8 cellular contexts compared by ENCODE assay signal in the genomic region with DNA sequence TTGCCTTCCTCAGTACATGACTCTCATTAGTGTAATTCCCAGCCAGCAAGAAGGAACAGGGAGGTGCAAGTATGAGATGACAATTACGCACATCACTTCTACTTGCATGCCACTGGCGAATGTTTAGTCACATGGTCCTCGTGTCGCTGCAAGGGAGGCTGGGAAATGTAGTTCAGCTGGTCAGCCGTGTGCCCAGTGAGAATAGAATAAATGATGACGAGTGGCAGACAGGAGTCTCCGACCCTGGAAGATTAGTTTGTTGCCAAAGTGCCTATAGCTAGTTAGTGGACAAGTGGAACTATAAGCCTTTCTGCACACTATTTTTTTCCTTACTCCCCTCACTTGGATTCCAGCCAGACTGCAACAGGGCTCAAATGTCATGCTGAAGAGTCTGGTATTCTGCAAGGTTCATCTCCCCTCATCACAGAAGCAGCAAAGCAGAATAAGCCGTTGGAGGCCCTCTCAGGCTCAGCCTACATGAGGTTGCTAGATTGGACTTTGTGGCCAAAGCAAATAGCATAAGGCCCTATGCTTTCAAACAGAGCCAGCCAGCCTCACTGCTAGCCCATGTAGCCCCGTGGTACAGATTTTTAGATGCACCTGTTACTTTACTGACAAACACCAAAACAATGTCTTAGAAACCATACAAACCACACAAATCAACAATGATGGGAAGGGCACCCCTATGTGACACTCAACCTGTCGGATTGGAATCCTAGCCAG. TPM values are rescaled to one million over a fixed set of nuclear protein-coding genes. Genes with fewer than 3 reads are reported as not detected.
A peak's percentile ranks its signal among the peaks of the same experiment; 100 is the strongest.
DNase-seq lines count a peak whose midpoint lies in the region; ATAC-seq and TF ChIP-seq lines count a peak whose summit lies in the region.

No MANE protein-coding gene starts in this region.

- CTCF ChIA-PET in MCF 10A (lab: Yijun Ruan, JAX) (interaction anchor here (0.7 to 1.1 kb wide), 3 partner anchors 9 to 159 kb away, joined by 3 to 4 read pairs (median 3); no protein-coding TSS in a partner anchor), mammary epithelial cell (lab: Charles Lee; ENCODE audit: low non-redundant PET) (no interaction called here), GM10248 (lab: Yijun Ruan, JAX) (interaction anchor here (1.0 to 1.4 kb wide), 2 partner anchors 9 to 48 kb away, joined by 3 to 6 read pairs; no protein-coding TSS in a partner anchor)

- no peaks in the 10 kb centered on the region for H3K9me3 ChIP-seq in mammary epithelial cell (replicated peaks; ENCODE audit: insufficient read depth, low read length)

- H3K27ac Mint-ChIP-seq in MCF 10A (ENCODE audit: low read depth, unreplicated experiment) (no peak overlapping the region), type B pancreatic cell (peak overlapping the region; percentile 39)

- POLR2A ChIA-PET in MCF 10A (lab: Yijun Ruan, JAX): interaction anchor here (0.7 to 2.0 kb wide), 4 partner anchors 11 to 28 kb away, joined by 3 to 6 read pairs (median 4); no protein-coding TSS in a partner anchor
- POLR2A ChIA-PET in GM10248 (lab: Yijun Ruan, JAX): no interaction called here

- H3K27ac ChIP-seq in mammary epithelial cell (ENCODE audit: insufficient read depth, low read depth, low read length) (no peak overlapping the region), dorsolateral prefrontal cortex (peak overlapping the region in 8 of 59 donors; percentile 1 to 55 (median 21))

- H3K9me3 Mint-ChIP-seq in MCF 10A (ENCODE audit: unreplicated experiment) (no peaks in the 10 kb centered on the region), type B pancreatic cell (no peaks in the 10 kb centered on the region)

- dilution Hi-C loops in mammary epithelial cell (cut with HindIII; ENCODE audit: low sequenced_read_pairs): no loop called here

- in situ Hi-C loops in mammary epithelial cell (cut with MboI; ENCODE audit: low sequenced_read_pairs in 2 of 2): no loop called here

- H3K36me3 Mint-ChIP-seq in MCF 10A (ENCODE audit: insufficient read depth, unreplicated experiment) (no peaks in the 10 kb centered on the region), type B pancreatic cell (no peaks in the 10 kb centered on the region)

- H3K4me3 ChIP-seq in mammary epithelial cell (replicated peaks in 1 of 3; ENCODE audit: insufficient read depth in 1 of 3, low read depth in 2 of 3, low read length in 3 of 3) (no peak overlapping the region), dorsolateral prefrontal cortex (peak overlapping the region in 1 of 59 donors; percentile 12)

- BruUV-seq in MCF 10A (replicated peaks; lab: Mats Ljungman, UMichigan): no TSS peak
- BruUV-seq in mammary epithelial cell (replicated peaks; lab: Mats Ljungman, UMichigan): no TSS peak

- intact Hi-C loops in MCF 10A (cut with micrococcal nuclease): no loop called here
- intact Hi-C loops in mammary epithelial cell (cut with micrococcal nuclease): no loop called here
- intact Hi-C loops in dorsolateral prefrontal cortex (cut with DNase I): no loop called here

- H3K79me2 ChIP-seq in mammary epithelial cell (ENCODE audit: insufficient read depth, low read length): no peaks in the 10 kb centered on the region

- H3K9ac ChIP-seq in mammary epithelial cell (ENCODE audit: insufficient read depth, low read length): no peak overlapping the region

- DNase-seq in MCF 10A (ENCODE audit: unreplicated experiment) (peak; percentile 80), mammary epithelial cell (no peak), NCI-H446 (lab: John Stamatoyannopoulos, UW) (peak; percentile 36 to 54), dorsolateral prefrontal cortex (peak in 6 of 10 donors; percentile 26 to 71 (median 63)), type B pancreatic cell (ENCODE audit: extremely low spot score, unreplicated experiment) (no peak), mesenteric fat pad (ENCODE audit: low spot score) (no peak), GM10248 (ENCODE audit: extremely low spot score) (no peak)

- no peak for TF ChIP-seq CTCF in MCF 10A (IDR thresholded peaks at IDR 0.05; ENCODE audit: unreplicated experiment)
- no peak for TF ChIP-seq CTCF in mammary epithelial cell (conservative IDR thresholded peaks at IDR 0.05 in 1 of 2, IDR thresholded peaks at IDR 0.05 in 1 of 2; ENCODE audit: extremely low read depth in 1 of 2, insufficient read depth in 1 of 2, low read depth in 1 of 2, low read length in 2 of 2)
- TF ChIP-seq CTCF in dorsolateral prefrontal cortex (IDR thresholded peaks at IDR 0.05 in 54 of 56, conservative IDR thresholded peaks at IDR 0.05 in 2 of 56; ENCODE audit: low read depth in 1 of 56, partially characterized antibody in 56 of 56): peak in 2 of 56 donors; percentile 7 to 12
- TF ChIP-seq CTCF in type B pancreatic cell (conservative IDR thresholded peaks at IDR 0.05): no peak
- TF ChIP-seq CTCF in GM10248 (IDR thresholded peaks at IDR 0.05; ENCODE audit: control extremely low read depth, extremely low read depth, low read depth, missing control alignments): no peak

- H3K36me3 ChIP-seq in mammary epithelial cell (ENCODE audit: insufficient read depth, low read length): no peaks in the 10 kb centered on the region

- no peaks in the 10 kb centered on the region for H4K20me1 ChIP-seq in mammary epithelial cell (ENCODE audit: insufficient read depth, low read length)

- no peak overlapping the region for H3K4me3 Mint-ChIP-seq in MCF 10A (ENCODE audit: unreplicated experiment)
- H3K4me3 Mint-ChIP-seq in type B pancreatic cell: no peak overlapping the region

- no peak for ATAC-seq in HG03095 (IDR thresholded peaks at IDR 0.05; ENCODE audit: unreplicated experiment)

- 37% methylated on average over 6 of the region's 10 CpGs for WGBS in mammary epithelial cell (ENCODE audit: low coverage, missing lambda C conversion rate)

- peaks cover 8% of the 10 kb centered on the region for H3K4me1 ChIP-seq in mammary epithelial cell (ENCODE audit: insufficient read depth, low read length)

- H3K27me3 ChIP-seq in mammary epithelial cell (ENCODE audit: insufficient read depth, low read length) (peaks cover 30% of the 10 kb centered on the region), dorsolateral prefrontal cortex (peaks cover 0 to 79% (median 43%) of the 10 kb centered on the region in 45 donors)

- H2AFZ ChIP-seq in mammary epithelial cell (ENCODE audit: low read depth, low read length): no peak overlapping the region

- no peak overlapping the region for H3K4me2 ChIP-seq in mammary epithelial cell (ENCODE audit: insufficient read depth, low read depth, low read length)

- H3K27me3 Mint-ChIP-seq in MCF 10A (ENCODE audit: insufficient read depth, unreplicated experiment): no peaks in the 10 kb centered on the region
- peaks cover 97% of the 10 kb centered on the region for H3K27me3 Mint-ChIP-seq in type B pancreatic cell

- H3K4me1 Mint-ChIP-seq in MCF 10A (ENCODE audit: insufficient read depth, unreplicated experiment) (no peaks in the 10 kb centered on the region), type B pancreatic cell (ENCODE audit: unreplicated experiment) (peaks cover 7% of the 10 kb centered on the region)

RNA-seq across cellular contexts. Expression of gene LINC00237, which starts 9.7 kb away (rescaled TPM):
- not detected in 2 replicates for total RNA-seq in MCF 10A (2022)
- not detected for total RNA-seq in mammary epithelial cell
- polyA plus RNA-seq in mammary epithelial cell: not detected
- polyA minus RNA-seq in mammary epithelial cell: not detected
- total RNA-seq in dorsolateral prefrontal cortex: 1 to 10 TPM in 72 of 120 experiments, under 1 TPM in 33, not detected in 15; 0.46 to 5.1 (median 1.4) TPM
- not detected in 2 replicates for total RNA-seq in type B pancreatic cell (ENCODE audit: low replicate concordance)
- not detected for total RNA-seq in mesenteric fat pad

RNA-seq across cellular contexts. Expression of gene KIZ, which starts 29.4 kb away (rescaled TPM):
- total RNA-seq in MCF 10A (2022): 47.2 and 56.1 TPM in 2 replicates
- 10 to 100 TPM; 18.3 to 56.1 TPM for total RNA-seq in mammary epithelial cell
- polyA plus RNA-seq in mammary epithelial cell: 19.4 TPM
- polyA minus RNA-seq in mammary epithelial cell: 7.8 TPM
- 10 to 100 TPM; 29.8 to 75.5 (median 45.9) TPM for total RNA-seq in dorsolateral prefrontal cortex
- 13.8 and 15.5 TPM in 2 replicates for total RNA-seq in type B pancreatic cell (ENCODE audit: low replicate concordance)
- 20.3 TPM for total RNA-seq in mesenteric fat pad

Comparison
In these comparisons a context has a peak if more than half of its experiments do, and no peak if none do; other contexts are left out.
1. DNase-seq: peak in MCF 10A (single experiment), NCI-H446 (2 of 2) and dorsolateral prefrontal cortex (6 of 10); none in mammary epithelial cell (single experiment), type B pancreatic cell (single experiment), mesenteric fat pad (single experiment) and GM10248 (single experiment).